19 cellular contexts compared by ENCODE assay signal in the genomic region with DNA sequence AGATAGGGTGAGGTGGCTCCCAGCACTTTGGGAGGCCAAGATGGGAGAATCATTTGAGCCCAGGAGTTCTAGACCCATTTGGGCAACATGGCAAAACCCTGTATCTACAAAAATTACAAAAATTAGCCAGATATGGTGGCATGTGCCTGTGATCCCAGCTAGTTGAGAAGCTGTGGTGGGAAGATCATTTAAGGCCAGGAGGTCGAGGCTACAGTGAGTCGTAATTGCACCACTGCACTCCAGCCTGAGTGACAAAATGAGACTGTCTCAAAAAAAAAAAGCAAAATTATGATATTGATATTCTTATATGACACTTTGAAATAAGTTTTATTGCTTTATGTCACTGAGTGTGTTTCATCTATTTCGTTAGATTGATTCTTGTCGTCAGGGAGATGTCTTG.
"Had no signal": no experiment of that assay in that cellular context is flagged by ENCODE, and none has a peak within 500 bp of the region (broad histone marks: within the 10 kb centered on the region; RNA-seq: fewer than 3 reads in every experiment).

No MANE protein-coding gene starts in this region.

- H3K27ac Mint-ChIP-seq: activated B cell treated with CpG ODN at 0.5 μM for 24 hours; activated CD8-positive, alpha-beta T cell treated with anti-CD3 and anti-CD28 coated beads, Interleukin-2, amount 10 ng/mL, durations not matched to agents 7 days and 5 days; activated naive CD8-positive, alpha-beta T cell; natural killer cell treated with Interleukin-12 subunit alpha and Interleukin-12 subunit beta and Interleukin-15 and Interleukin-18, amount 100 ng/mL, for 72 hours had no signal

- H3K4me3 Mint-ChIP-seq: activated B cell treated with CpG ODN at 0.5 μM for 24 hours; activated CD8-positive, alpha-beta T cell treated with anti-CD3 and anti-CD28 coated beads, Interleukin-2, amount 10 ng/mL, durations not matched to agents 7 days and 5 days; activated naive CD8-positive, alpha-beta T cell; natural killer cell treated with Interleukin-12 subunit alpha and Interleukin-12 subunit beta and Interleukin-15 and Interleukin-18, amount 100 ng/mL, for 72 hours had no signal

- ATAC-seq: activated CD8-positive, alpha-beta T cell treated with anti-CD3 and anti-CD28 coated beads, Interleukin-2, amount 10 ng/mL, durations not matched to agents 7 days and 5 days; esophagus mucosa; natural killer cell treated with Interleukin-12 subunit alpha and Interleukin-12 subunit beta and Interleukin-15 and Interleukin-18, amount 100 ng/mL, for 72 hours; right cardiac atrium had no signal

- H3K27me3 ChIP-seq: tibial nerve, uterus had no signal

- H3K9me3 ChIP-seq: tibial nerve, uterus had no signal

- H3K36me3 ChIP-seq: uterus had no signal

- H3K4me3 ChIP-seq: tibial nerve, uterus had no signal

- H3K9me3 Mint-ChIP-seq: activated B cell treated with CpG ODN at 0.5 μM for 24 hours; natural killer cell treated with Interleukin-12 subunit alpha and Interleukin-12 subunit beta and Interleukin-15 and Interleukin-18, amount 100 ng/mL, for 72 hours had no signal

- H3K27me3 Mint-ChIP-seq: activated B cell treated with CpG ODN at 0.5 μM for 24 hours; activated naive CD8-positive, alpha-beta T cell; natural killer cell treated with Interleukin-12 subunit alpha and Interleukin-12 subunit beta and Interleukin-15 and Interleukin-18, amount 100 ng/mL, for 72 hours; progenitor cell of endocrine pancreas had no signal

- DNase-seq: activated B cell treated with CpG ODN at 0.5 μM for 24 hours; activated CD4-positive, alpha-beta T cell treated with anti-CD3 and anti-CD28 coated beads for 48 hours; activated CD8-positive, alpha-beta memory T cell treated with anti-CD3 and anti-CD28 coated beads, Interleukin-2, amount 50 U/mL, for 4 hours; activated CD8-positive, alpha-beta T cell treated with anti-CD3 and anti-CD28 coated beads, Interleukin-2, amount 10 ng/mL, durations not matched to agents 7 days and 5 days; activated gamma-delta T cell treated with Interleukin-2 at 50 U/mL for 16 hours; amniotic stem cell; mesendoderm; nucleus accumbens; right cardiac atrium; small intestine; stimulated activated CD4-positive, alpha-beta T cell treated with anti-CD3 and anti-CD28 coated beads, Interleukin-4, amount 100 ng/mL, for 24 hours; stimulated activated naive CD4-positive, alpha-beta T cell treated with Interleukin-2 at 50 U/mL for 16 hours; substantia nigra; uterus had no signal

- H3K27ac ChIP-seq: tibial nerve, uterus had no signal
